Comparison of ENCODE assay signal across 8 cellular contexts in the genomic region with DNA sequence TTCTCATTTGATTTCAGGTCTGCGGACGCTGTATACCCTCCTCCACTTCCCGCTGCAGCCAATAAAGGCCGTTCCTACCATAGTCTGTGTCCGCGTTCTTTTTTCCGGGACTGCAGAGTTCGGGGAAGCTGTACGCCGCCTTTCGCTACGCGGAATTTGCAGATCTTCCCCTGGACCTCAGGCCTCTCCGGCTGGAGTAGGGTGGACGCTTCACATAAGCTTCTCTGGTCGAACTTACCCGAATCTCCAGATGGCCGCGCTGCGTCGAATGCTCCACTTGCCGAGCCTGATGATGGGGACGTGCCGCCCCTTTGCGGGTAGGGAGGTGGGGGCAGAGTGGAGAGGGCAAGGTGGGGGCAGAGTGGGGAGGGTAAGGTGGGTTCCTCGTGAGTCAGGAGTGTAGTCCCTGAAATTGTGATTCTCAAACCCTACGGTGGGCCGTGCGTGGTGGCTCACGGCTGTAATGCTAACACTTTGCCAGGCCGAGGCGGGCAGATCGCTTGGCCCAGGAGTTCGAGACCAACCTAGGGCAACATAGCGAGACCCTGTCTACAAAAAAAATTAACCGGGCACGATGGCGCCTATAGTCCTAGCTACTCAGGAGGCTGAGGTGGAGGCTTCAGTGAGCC. TPM values are rescaled to one million over a fixed set of nuclear protein-coding genes. Genes with fewer than 3 reads are reported as not detected.
A peak's percentile ranks its signal among the peaks of the same experiment; 100 is the strongest.
DNase-seq lines count a peak whose midpoint lies in the region; ATAC-seq and TF ChIP-seq lines count a peak whose summit lies in the region.

No MANE protein-coding gene starts in this region.

- TF ChIP-seq CTCF in GM12875 (IDR thresholded peaks at IDR 0.05; ENCODE audit: borderline replicate concordance, insufficient read depth, low read depth, low read length), result no peak
- no peak for TF ChIP-seq CTCF in fibroblast of pulmonary artery (IDR thresholded peaks at IDR 0.05; ENCODE audit: low read length, missing control alignments)
- no peak for TF ChIP-seq CTCF in neutrophil (IDR thresholded peaks at IDR 0.05)
- TF ChIP-seq CTCF in type B pancreatic cell (conservative IDR thresholded peaks at IDR 0.05), result no peak

- H3K27ac ChIP-seq in neutrophil, result peak overlapping the region; percentile 90

- DNase-seq in OCI-M1 (lab: John Stamatoyannopoulos, UW) (peak; percentile 82), fibroblast of pulmonary artery (ENCODE audit: low read depth) (peak; percentile 78), type B pancreatic cell (ENCODE audit: extremely low spot score, unreplicated experiment) (no peak), NCI-H2196 (lab: John Stamatoyannopoulos, UW; ENCODE audit: unreplicated experiment) (no peak)
- DNase-seq in activated T-helper 9 cell treated with anti-CD3 and anti-CD28 coated beads, Interleukin-2, amount 50 U/mL, for 16 hours (ENCODE audit: low read depth), result peak; percentile 48

- peak; percentile 5 for ATAC-seq in HG02759 (IDR thresholded peaks at IDR 0.05; ENCODE audit: unreplicated experiment)

- H3K9me3 Mint-ChIP-seq in type B pancreatic cell, result no peaks in the 10 kb centered on the region

- H3K36me3 ChIP-seq in neutrophil, result peaks cover 14% of the 10 kb centered on the region

- H3K27me3 ChIP-seq in neutrophil, result no peaks in the 10 kb centered on the region

- H3K4me1 ChIP-seq in neutrophil (ENCODE audit: control insufficient read depth in 1 of 2, insufficient read depth in 1 of 2, low read depth in 1 of 2, low read length in 1 of 2), result peaks cover 23 to 26% of the 10 kb centered on the region in 2 experiments

- peak overlapping the region; percentile 98 for H3K4me3 Mint-ChIP-seq in type B pancreatic cell

- no peaks in the 10 kb centered on the region for H3K9me3 ChIP-seq in neutrophil

- H3K27ac Mint-ChIP-seq in type B pancreatic cell, result peak overlapping the region; percentile 95

- H3K27me3 Mint-ChIP-seq in type B pancreatic cell, result no peaks in the 10 kb centered on the region

- peaks cover 14% of the 10 kb centered on the region for H3K4me1 Mint-ChIP-seq in type B pancreatic cell (ENCODE audit: unreplicated experiment)

- H3K36me3 Mint-ChIP-seq in type B pancreatic cell, result peaks cover 6% of the 10 kb centered on the region

- H3K4me3 ChIP-seq in GM12875 (ENCODE audit: low read depth, low read length) (peak overlapping the region; percentile 68), fibroblast of pulmonary artery (replicated peaks; ENCODE audit: low read depth, low read length) (peak overlapping the region; percentile 75), neutrophil (ENCODE audit: low read depth in 1 of 2, low read length in 1 of 2) (peak overlapping the region; percentile 76 to 96)

RNA-seq across cellular contexts. Expression of a gene that starts 0.6 kb away (rescaled TPM):
- 17.7 and 28.0 TPM in 2 replicates for total RNA-seq in type B pancreatic cell (ENCODE audit: low replicate concordance)

RNA-seq across cellular contexts. Expression of a gene that starts 0.7 kb away (rescaled TPM):
- total RNA-seq in type B pancreatic cell (ENCODE audit: low replicate concordance), result 69.1 and 69.2 TPM in 2 replicates

RNA-seq across cellular contexts. Expression of a gene that starts 5.7 kb away (rescaled TPM):
- 11.2 and 11.7 TPM in 2 replicates for total RNA-seq in type B pancreatic cell (ENCODE audit: low replicate concordance)

RNA-seq across cellular contexts. Expression of a gene that starts 6.3 kb away (rescaled TPM):
- total RNA-seq in type B pancreatic cell (ENCODE audit: low replicate concordance), result 6.1 and 8.1 TPM in 2 replicates

RNA-seq across cellular contexts. Expression of a gene that starts 12.6 kb away (rescaled TPM):
- 26.5 and 28.3 TPM in 2 replicates for total RNA-seq in type B pancreatic cell (ENCODE audit: low replicate concordance)

Comparison
In these comparisons a context has a peak if more than half of its experiments do, and no peak if none do; other contexts are left out.
1. DNase-seq: peak in OCI-M1 (single experiment), activated T-helper 9 cell treated with anti-CD3 and anti-CD28 coated beads, Interleukin-2, amount 50 U/mL, for 16 hours (single experiment) and fibroblast of pulmonary artery (single experiment); none in type B pancreatic cell (single experiment) and NCI-H2196 (single experiment).
2. Peak in every context shown above with its lines, with median percentiles within 50 percentile points of each other: H3K4me3 ChIP-seq.